2 cellular contexts compared by ENCODE assay signal in the genomic region with DNA sequence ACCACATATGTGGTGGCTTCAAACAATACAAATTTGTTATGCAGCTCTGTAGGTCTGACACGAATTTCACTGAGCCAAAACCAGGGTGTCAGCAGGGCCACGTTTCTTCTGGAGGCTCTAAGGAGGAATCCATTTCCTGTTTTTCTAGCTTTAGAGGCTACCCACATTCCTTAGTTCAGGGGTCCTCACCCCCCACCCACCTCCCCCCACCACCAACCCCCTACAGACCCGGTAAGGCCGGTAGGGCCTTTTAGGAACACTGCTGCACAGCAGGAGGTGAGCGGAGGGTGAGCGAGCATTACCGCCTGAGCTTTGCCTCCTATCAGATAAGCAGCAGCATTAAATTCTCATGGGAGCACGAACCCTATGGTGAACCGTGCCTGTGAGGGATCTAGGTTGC.
TF ChIP-seq lines count a peak whose summit lies in the region.

No MANE protein-coding gene starts in this region.

TF ChIP-seq in K562, 482 proteins besides CTCF, POLR2A, EP300 and RAD21 (continues in another document):
- TF ChIP-seq ZBTB7A (IDR thresholded peaks at IDR 0.05; ENCODE audit: borderline replicate concordance, control insufficient read depth, low read depth, low read length): peak; percentile 31; the same call in 1 of the 2 replicates
- no peak for TF ChIP-seq ZNF766 (CRISPR knock-in tag; conservative IDR thresholded peaks at IDR 0.05)
- TF ChIP-seq, protein P1, sequence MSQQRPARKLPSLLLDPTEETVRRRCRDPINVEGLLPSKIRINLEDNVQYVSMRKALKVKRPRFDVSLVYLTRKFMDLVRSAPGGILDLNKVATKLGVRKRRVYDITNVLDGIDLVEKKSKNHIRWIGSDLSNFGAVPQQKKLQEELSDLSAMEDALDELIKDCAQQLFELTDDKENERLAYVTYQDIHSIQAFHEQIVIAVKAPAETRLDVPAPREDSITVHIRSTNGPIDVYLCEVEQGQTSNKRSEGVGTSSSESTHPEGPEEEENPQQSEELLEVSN (IDR thresholded peaks at IDR 0.05; ENCODE audit: borderline replicate concordance in 1 of 2, extremely low read depth in 1 of 2, insufficient read depth in 1 of 2, insufficient read length in 1 of 2, low read depth in 1 of 2, low read length in 1 of 2, poor library complexity in 1 of 2, severe bottlenecking in 1 of 2): peak; percentile 18 to 65
- TF ChIP-seq, protein P2, sequence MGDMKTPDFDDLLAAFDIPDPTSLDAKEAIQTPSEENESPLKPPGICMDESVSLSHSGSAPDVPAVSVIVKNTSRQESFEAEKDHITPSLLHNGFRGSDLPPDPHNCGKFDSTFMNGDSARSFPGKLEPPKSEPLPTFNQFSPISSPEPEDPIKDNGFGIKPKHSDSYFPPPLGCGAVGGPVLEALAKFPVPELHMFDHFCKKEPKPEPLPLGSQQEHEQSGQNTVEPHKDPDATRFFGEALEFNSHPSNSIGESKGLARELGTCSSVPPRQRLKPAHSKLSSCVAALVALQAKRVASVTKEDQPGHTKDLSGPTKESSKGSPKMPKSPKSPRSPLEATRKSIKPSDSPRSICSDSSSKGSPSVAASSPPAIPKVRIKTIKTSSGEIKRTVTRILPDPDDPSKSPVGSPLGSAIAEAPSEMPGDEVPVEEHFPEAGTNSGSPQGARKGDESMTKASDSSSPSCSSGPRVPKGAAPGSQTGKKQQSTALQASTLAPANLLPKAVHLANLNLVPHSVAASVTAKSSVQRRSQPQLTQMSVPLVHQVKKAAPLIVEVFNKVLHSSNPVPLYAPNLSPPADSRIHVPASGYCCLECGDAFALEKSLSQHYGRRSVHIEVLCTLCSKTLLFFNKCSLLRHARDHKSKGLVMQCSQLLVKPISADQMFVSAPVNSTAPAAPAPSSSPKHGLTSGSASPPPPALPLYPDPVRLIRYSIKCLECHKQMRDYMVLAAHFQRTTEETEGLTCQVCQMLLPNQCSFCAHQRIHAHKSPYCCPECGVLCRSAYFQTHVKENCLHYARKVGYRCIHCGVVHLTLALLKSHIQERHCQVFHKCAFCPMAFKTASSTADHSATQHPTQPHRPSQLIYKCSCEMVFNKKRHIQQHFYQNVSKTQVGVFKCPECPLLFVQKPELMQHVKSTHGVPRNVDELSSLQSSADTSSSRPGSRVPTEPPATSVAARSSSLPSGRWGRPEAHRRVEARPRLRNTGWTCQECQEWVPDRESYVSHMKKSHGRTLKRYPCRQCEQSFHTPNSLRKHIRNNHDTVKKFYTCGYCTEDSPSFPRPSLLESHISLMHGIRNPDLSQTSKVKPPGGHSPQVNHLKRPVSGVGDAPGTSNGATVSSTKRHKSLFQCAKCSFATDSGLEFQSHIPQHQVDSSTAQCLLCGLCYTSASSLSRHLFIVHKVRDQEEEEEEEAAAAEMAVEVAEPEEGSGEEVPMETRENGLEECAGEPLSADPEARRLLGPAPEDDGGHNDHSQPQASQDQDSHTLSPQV (IDR thresholded peaks at IDR 0.05): 0 out of 2 replicates have a peak, but pooled peaks have one; percentile 19

TF ChIP-seq in GM12891, 5 proteins besides CTCF, POLR2A, EP300 and RAD21:
- no peak for TF ChIP-seq POLR2AphosphoS5 (IDR thresholded peaks at IDR 0.05; ENCODE audit: low read depth, low read length)
- TF ChIP-seq TAF1 (IDR thresholded peaks at IDR 0.05; ENCODE audit: low read depth, low read length): no peak
- TF ChIP-seq PAX5 (IDR thresholded peaks at IDR 0.05; ENCODE audit: insufficient read depth, low read length, severe bottlenecking): no peak
- TF ChIP-seq POU2F2 (IDR thresholded peaks at IDR 0.05; ENCODE audit: low read depth, low read length): no peak
- TF ChIP-seq SPI1 (IDR thresholded peaks at IDR 0.05; ENCODE audit: low read depth, low read length): no peak
TF ChIP-seq in GM12891: peak in this region for 0.
